ENCODE assay signal across 7 cellular contexts in the genomic region with DNA sequence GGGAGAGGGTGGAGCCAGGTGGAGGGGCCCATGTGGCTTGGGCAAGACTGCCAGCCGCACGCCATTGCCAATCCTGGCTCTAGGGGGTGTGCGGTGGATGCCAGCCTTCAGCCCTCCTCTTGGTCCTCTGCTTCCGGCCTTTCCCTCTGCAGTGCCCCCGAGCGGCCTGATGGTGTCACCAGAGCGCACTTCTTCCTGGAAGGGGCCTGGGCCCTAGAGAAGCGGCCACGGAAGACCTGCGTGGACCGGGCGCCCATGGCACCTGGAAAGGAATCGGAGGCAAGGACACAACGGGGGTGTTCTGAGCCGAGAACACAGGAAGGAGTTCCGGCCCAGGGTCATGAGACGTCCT.
DNase-seq lines count a peak whose midpoint lies in the region; ATAC-seq and TF ChIP-seq lines count a peak whose summit lies in the region.

No MANE protein-coding gene starts in this region.

- peak overlapping the region; percentile 38; the same call in 1 of the 2 replicates for H2AFZ ChIP-seq in PC-3 (ENCODE audit: low read length)

- no peaks in the 10 kb centered on the region for H3K79me2 ChIP-seq in PC-3 (ENCODE audit: low read length)

- H3K4me3 ChIP-seq in PC-3 (ENCODE audit: low read length) (no peak overlapping the region), breast epithelium (peak overlapping the region; percentile 29 to 69 (median 48)), spleen (peak overlapping the region in 4 of 8 donors; percentile 0 to 20 (median 8))

- peak; percentile 62 for ATAC-seq in PC-3

- DNase-seq in GOT3 (lab: John Stamatoyannopoulos, UW) (peak; percentile 67), PC-3 (peak; percentile 44), breast epithelium (ENCODE audit: low spot score in 2 of 2) (peak; percentile 85 to 93), iPS-NIHi11 (ENCODE audit: low spot score) (peak; percentile 86), spleen (peak; percentile 83)

- intact Hi-C loops in PC-3 (cut with micrococcal nuclease) (no loop called here), breast epithelium (cut with DNase I; ENCODE audit: low total_unique reads) (no loop called here), spleen (cut with DNase I; ENCODE audit: low total_unique reads) (no loop called here)

- H3K27ac ChIP-seq in PC-3 (ENCODE audit: low read length) = no peak overlapping the region
- peak overlapping the region; percentile 96 to 100 for H3K27ac ChIP-seq in breast epithelium
- no peak overlapping the region for H3K27ac ChIP-seq in spleen

- no TSS peak for BruUV-seq in PC-3 (replicated peaks; lab: Mats Ljungman, UMichigan)

- no peaks in the 10 kb centered on the region for H3K4me1 ChIP-seq in PC-3 (ENCODE audit: insufficient read depth, low read length)
- no peaks in the 10 kb centered on the region for H3K4me1 ChIP-seq in breast epithelium
- H3K4me1 ChIP-seq in spleen = peaks cover 0 to 5% (median 0%) of the 10 kb centered on the region in 6 donors

- no peak for TF ChIP-seq POLR2A in breast epithelium (IDR thresholded peaks at IDR 0.05)
- TF ChIP-seq POLR2A in spleen (IDR thresholded peaks at IDR 0.05) = no peak

- H3K4me2 ChIP-seq in PC-3 (ENCODE audit: low read length) = no peak overlapping the region

- 17 to 31% (median 25%) methylated on average over 16 to 17 of the region's 17 CpGs for WGBS in spleen, 5 donors

- peak; percentile 80 for TF ChIP-seq RAD21 in Ishikawa (IDR thresholded peaks at IDR 0.05; ENCODE audit: low read depth)

- H3K9me3 ChIP-seq in PC-3 (ENCODE audit: low read length) (no peaks in the 10 kb centered on the region), breast epithelium (peaks cover 0 to 4% of the 10 kb centered on the region in 2 donors), spleen (peaks cover 0 to 9% (median 4%) of the 10 kb centered on the region in 8 donors)

- peak; percentile 82 for TF ChIP-seq CTCF in GM12872 (IDR thresholded peaks at IDR 0.05; ENCODE audit: insufficient read depth, low read depth, low read length)
- peak; percentile 59 for TF ChIP-seq CTCF in PC-3 (conservative IDR thresholded peaks at IDR 0.05; ENCODE audit: low read depth, low read length)
- TF ChIP-seq CTCF in breast epithelium (IDR thresholded peaks at IDR 0.05) = peak; percentile 82 to 92 (median 83)
- TF ChIP-seq CTCF in spleen (IDR thresholded peaks at IDR 0.05 in 8 of 11, conservative IDR thresholded peaks at IDR 0.05 in 3 of 11) = peak in 10 of 11 experiments; percentile 26 to 73 (median 58)

- H3K9ac ChIP-seq in PC-3 (ENCODE audit: low read length) = no peak overlapping the region

- no peaks in the 10 kb centered on the region for H4K20me1 ChIP-seq in PC-3 (ENCODE audit: low read length)

- TF ChIP-seq EP300 in Ishikawa (IDR thresholded peaks at IDR 0.05; ENCODE audit: borderline replicate concordance) = no peak

- H3K9me2 ChIP-seq in PC-3 (replicated peaks; ENCODE audit: low read length) = no peaks in the 10 kb centered on the region

- H3F3A ChIP-seq in PC-3 (ENCODE audit: low read length, unreplicated experiment) = no peaks in the 10 kb centered on the region

- no peaks in the 10 kb centered on the region for H3K27me3 ChIP-seq in PC-3 (ENCODE audit: low read length)
- no peaks in the 10 kb centered on the region for H3K27me3 ChIP-seq in breast epithelium
- H3K27me3 ChIP-seq in spleen (replicated peaks in 1 of 7) = peaks cover 0 to 17% (median 0%) of the 10 kb centered on the region in 7 donors

- POLR2A ChIA-PET in PC-3 (lab: Charles Lee; ENCODE audit: unreplicated experiment) = no interaction called here

- CTCF ChIA-PET in PC-3 (lab: Charles Lee) = no interaction called here

- H3K36me3 ChIP-seq in PC-3 (ENCODE audit: low read depth, low read length) (no peaks in the 10 kb centered on the region), breast epithelium (no peaks in the 10 kb centered on the region), spleen (no peaks in the 10 kb centered on the region)

TF ChIP-seq in Ishikawa, 13 proteins besides CTCF, POLR2A, EP300 and RAD21:
- no peak for TF ChIP-seq FOXM1 (IDR thresholded peaks at IDR 0.05; ENCODE audit: borderline replicate concordance, low read depth)
- TF ChIP-seq, protein P1, sequence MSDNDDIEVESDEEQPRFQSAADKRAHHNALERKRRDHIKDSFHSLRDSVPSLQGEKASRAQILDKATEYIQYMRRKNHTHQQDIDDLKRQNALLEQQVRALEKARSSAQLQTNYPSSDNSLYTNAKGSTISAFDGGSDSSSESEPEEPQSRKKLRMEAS (IDR thresholded peaks at IDR 0.05) = peak; percentile 10; the same call in 1 of the 2 replicates

Comparison
In these comparisons a context has a peak if more than half of its experiments do, and no peak if none do; other contexts are left out.
1. H3K27ac ChIP-seq: peak in breast epithelium (2 of 2); none in PC-3 (single experiment) and spleen (0 of 8).
2. Peak in every context shown above with its lines, with median percentiles within 50 percentile points of each other: CTCF ChIP-seq and DNase-seq.